ENCODE assay signal across 11 cellular contexts in the genomic region with DNA sequence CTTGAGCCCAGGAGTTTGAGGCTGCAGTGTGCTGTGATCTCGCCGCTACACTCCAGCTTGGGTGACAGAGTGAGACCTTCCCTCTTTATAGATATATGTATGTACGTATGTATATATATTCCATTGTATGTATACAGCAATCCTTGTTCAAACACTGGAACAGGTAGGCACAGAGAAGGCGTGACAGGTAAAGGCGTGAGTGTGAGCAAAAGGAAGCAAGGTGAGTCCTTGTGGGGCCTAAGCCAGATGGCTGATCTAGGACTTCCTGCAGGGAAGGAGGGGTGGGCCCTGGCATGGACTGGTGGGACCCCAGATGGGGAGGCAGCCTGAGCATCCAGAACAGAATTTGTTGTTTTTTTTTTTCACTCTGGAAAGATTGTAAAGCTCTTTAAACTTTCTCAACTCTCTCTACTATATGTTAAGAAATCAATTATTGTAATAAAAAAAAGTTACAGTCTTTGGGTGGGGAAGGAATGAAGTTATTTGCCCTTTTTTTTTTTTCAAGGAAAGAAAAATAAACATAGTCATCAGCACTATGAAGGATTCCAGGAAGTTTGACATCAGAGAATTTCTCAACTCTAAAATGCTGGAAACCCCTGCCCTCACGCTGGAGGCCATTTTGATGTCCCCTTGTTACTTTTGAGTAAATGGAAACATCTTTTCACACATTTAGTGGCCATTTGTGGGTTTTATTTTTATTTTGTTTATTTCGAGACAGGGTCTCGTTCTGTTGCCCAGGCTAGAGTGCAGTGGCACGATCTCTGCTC. TPM values are rescaled to one million over a fixed set of nuclear protein-coding genes. Genes with fewer than 3 reads are reported as not detected.
DNase-seq lines count a peak whose midpoint lies in the region; ATAC-seq, FAIRE-seq and TF ChIP-seq lines count a peak whose summit lies in the region.
"Had no signal": no experiment of that assay in that cellular context is flagged by ENCODE, and none has a peak within 500 bp of the region (broad histone marks: within the 10 kb centered on the region; RNA-seq: fewer than 3 reads in every experiment).

No MANE protein-coding gene starts in this region.

- no peak for DNase-seq in heart right ventricle
- DNase-seq in cardiac septum (ENCODE audit: low spot score): no peak
- no peak for DNase-seq in ascending aorta (ENCODE audit: low spot score in 2 of 2)
- peak in 1 of 2 donors; percentile 69 for DNase-seq in left colon
- DNase-seq in transverse colon: no peak
- no peak for DNase-seq in small intestine
- no peak for DNase-seq in HUDEP-2 (lab: John Stamatoyannopoulos, UW; ENCODE audit: unreplicated experiment in 76 of 76)
- no peak for DNase-seq in GOT3 (lab: John Stamatoyannopoulos, UW)
- DNase-seq: mesendoderm, NCI-H1048 had no signal

- H3K27ac ChIP-seq in heart right ventricle (peak overlapping the region in 6 of 10 donors; percentile 9 to 88 (median 44)), ascending aorta (peak overlapping the region; percentile 92 to 94), transverse colon (peak overlapping the region; percentile 84 to 94 (median 88)), small intestine (ENCODE audit: low read depth in 1 of 2, low read length in 1 of 2) (peak overlapping the region in 1 of 2 donors; percentile 75)
- H3K27ac ChIP-seq: BLaER1 had no signal

- H3K4me1 ChIP-seq in heart right ventricle (peaks cover 0 to 62% (median 16%) of the 10 kb centered on the region in 9 donors), ascending aorta (peaks cover 28 to 46% of the 10 kb centered on the region in 2 donors), transverse colon (peaks cover 33 to 75% (median 56%) of the 10 kb centered on the region in 4 donors), small intestine (ENCODE audit: control insufficient read depth in 2 of 2, insufficient read depth in 1 of 2, low read depth in 1 of 2, low read length in 1 of 2) (peaks cover 0 to 3% of the 10 kb centered on the region in 2 donors)

- no peak for TF ChIP-seq POLR2A in transverse colon (IDR thresholded peaks at IDR 0.05)

- no peak for TF ChIP-seq CTCF in heart right ventricle (IDR thresholded peaks at IDR 0.05)
- TF ChIP-seq CTCF in ascending aorta (IDR thresholded peaks at IDR 0.05): no peak
- TF ChIP-seq CTCF in transverse colon (IDR thresholded peaks at IDR 0.05): no peak

- no peaks in the 10 kb centered on the region for H3K9me3 ChIP-seq in heart right ventricle
- no peaks in the 10 kb centered on the region for H3K9me3 ChIP-seq in ascending aorta
- no peaks in the 10 kb centered on the region for H3K9me3 ChIP-seq in transverse colon
- H3K9me3 ChIP-seq in small intestine (ENCODE audit: control insufficient read depth, low read depth): no peaks in the 10 kb centered on the region
- H3K9me3 ChIP-seq: BLaER1 had no signal

- H3K36me3 ChIP-seq in heart right ventricle (no peaks in the 10 kb centered on the region), ascending aorta (no peaks in the 10 kb centered on the region), transverse colon (no peaks in the 10 kb centered on the region), small intestine (ENCODE audit: control insufficient read depth in 2 of 2, insufficient read depth in 2 of 2, low read length in 2 of 2) (no peaks in the 10 kb centered on the region)
- H3K36me3 ChIP-seq: BLaER1 had no signal

- H3K27me3 ChIP-seq in heart right ventricle (peaks cover 0 to 5% (median 0%) of the 10 kb centered on the region in 7 donors), ascending aorta (no peaks in the 10 kb centered on the region), transverse colon (no peaks in the 10 kb centered on the region), small intestine (ENCODE audit: control insufficient read depth in 2 of 2, insufficient read depth in 2 of 2, low read length in 2 of 2) (no peaks in the 10 kb centered on the region)
- H3K27me3 ChIP-seq: BLaER1 had no signal

- no peak for FAIRE-seq in small intestine (lab: Jason Lieb, UNC)

- no peak for ATAC-seq in heart right ventricle
- ATAC-seq in left colon: peak; percentile 14

- intact Hi-C loops in heart right ventricle (cut with DNase I) (no loop called here), cardiac septum (cut with DNase I) (no loop called here), ascending aorta (cut with DNase I) (loop anchor here (10.0 kb wide), 1 partner anchor 348 kb away; no protein-coding TSS in a partner anchor), left colon (cut with DNase I, micrococcal nuclease) (no loop called here), transverse colon (cut with DNase I; ENCODE audit: low total_unique reads) (no loop called here)

- H3K4me3 ChIP-seq in heart right ventricle: no peak overlapping the region
- no peak overlapping the region for H3K4me3 ChIP-seq in ascending aorta
- H3K4me3 ChIP-seq in transverse colon: no peak overlapping the region
- H3K4me3 ChIP-seq in small intestine (ENCODE audit: low read depth in 1 of 2, low read length in 2 of 2): no peak overlapping the region
- H3K4me3 ChIP-seq: BLaER1 had no signal

- no peak for TF ChIP-seq EP300 in transverse colon (IDR thresholded peaks at IDR 0.05; ENCODE audit: low read depth)

- WGBS in heart right ventricle, 2 donors: 91 to 94% methylated on average over 9 of the region's 9 CpGs
- 58 to 68% methylated on average over 4 to 9 of the region's 9 CpGs for WGBS in transverse colon (ENCODE audit: low coverage in 1 of 2), 2 donors
- 70 to 83% (median 71%) methylated on average over 9 of the region's 9 CpGs for WGBS in small intestine, 3 donors

- in situ Hi-C loops in transverse colon (cut with MboI; ENCODE audit: low pct_ligation_motif_present in 1 of 4, low pct_unique_long_range_greater_than_20kb in 1 of 4, low sequenced_read_pairs in 3 of 4): no loop called here

RNA-seq across cellular contexts. Expression of a gene that starts 38.9 kb away (rescaled TPM):
- total RNA-seq in heart right ventricle (10 to 100 TPM; 36.8 to 59.2 (median 49.4) TPM), cardiac septum (46.6 TPM), ascending aorta (29.3 TPM), left colon (10 to 100 TPM in 1 of 2 donors, 1 to 10 TPM in 1; 9.0 to 15.0 TPM), transverse colon (100 to 1,000 TPM in 1 of 4 donors, 10 to 100 TPM in 2, 1 to 10 TPM in 1; 7.9 to 193 (median 13.3) TPM)
- polyA plus RNA-seq in heart right ventricle (10 to 100 TPM; 14.4 to 16.5 TPM), small intestine (10 to 100 TPM in 1 of 3 donors, 1 to 10 TPM in 1, under 1 TPM in 1; 0.89 to 14.3 (median 1.9) TPM)
